Comparison of ENCODE assay signal across 19 cellular contexts in the genomic region with DNA sequence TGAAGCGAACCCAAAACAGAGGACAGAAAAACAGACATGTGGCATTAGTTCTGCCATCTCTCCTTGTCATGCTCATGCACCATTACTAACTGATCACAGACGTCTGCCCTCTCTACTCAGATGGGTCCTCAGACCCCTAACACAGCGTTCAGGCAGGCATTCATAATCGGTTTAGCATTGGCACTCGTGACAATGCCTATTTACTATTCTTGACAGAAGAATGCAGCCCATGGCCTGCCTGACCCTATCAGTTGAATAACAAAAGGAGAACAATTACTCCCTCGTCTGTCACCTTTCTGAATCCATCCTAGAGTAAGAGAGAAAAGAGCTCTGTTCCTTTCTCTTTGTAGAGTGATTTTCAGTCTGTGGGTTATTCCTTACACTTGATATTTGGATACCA.
DNase-seq lines count a peak whose midpoint lies in the region; ATAC-seq and TF ChIP-seq lines count a peak whose summit lies in the region.
"Had no signal": no experiment of that assay in that cellular context is flagged by ENCODE, and none has a peak within 500 bp of the region (broad histone marks: within the 10 kb centered on the region; RNA-seq: fewer than 3 reads in every experiment).

No MANE protein-coding gene starts in this region.

- H3K27me3 ChIP-seq in BLaER1 (no peaks in the 10 kb centered on the region), H9 (ENCODE audit: insufficient read depth, low read length) (no peaks in the 10 kb centered on the region), neural cell (ENCODE audit: insufficient read depth, low read depth, low read length) (no peaks in the 10 kb centered on the region), aorta (ENCODE audit: control insufficient read depth in 1 of 2, insufficient read depth in 2 of 2, low read length in 1 of 2) (no peaks in the 10 kb centered on the region)

- no peaks in the 10 kb centered on the region for H3K23me2 ChIP-seq in H9 (ENCODE audit: insufficient read length, low read depth, low read length, poor library complexity, severe bottlenecking)

- no peak overlapping the region for H2AK5ac ChIP-seq in H9 (ENCODE audit: insufficient read length, low read length)

- H3K23ac ChIP-seq in H9 (ENCODE audit: insufficient read length, low read depth, low read length), result no peak overlapping the region

- H3K9me3 Mint-ChIP-seq in H9, result no peaks in the 10 kb centered on the region
- H3K9me3 Mint-ChIP-seq in brain, result peaks cover 0 to 4% (median 0%) of the 10 kb centered on the region in 5 experiments

- H3K27ac Mint-ChIP-seq in H9, result no peak overlapping the region; a peak in 1 of 7 replicates
- peak overlapping the region in 4 of 5 experiments; percentile 52 to 89 (median 80) for H3K27ac Mint-ChIP-seq in brain
- H3K27ac Mint-ChIP-seq: CD14-positive monocyte had no signal

- H3K4me1 ChIP-seq in BLaER1, result peaks cover 46% of the 10 kb centered on the region
- H3K4me1 ChIP-seq in H9 (ENCODE audit: insufficient read depth, low read length), result peaks cover 8% of the 10 kb centered on the region; the same call in 1 of the 2 replicates
- H3K4me1 ChIP-seq in aorta (ENCODE audit: control insufficient read depth in 1 of 2, insufficient read depth in 2 of 2, low read length in 2 of 2), result peaks cover 0 to 3% of the 10 kb centered on the region in 2 donors
- H3K4me1 ChIP-seq: Caco-2 had no signal

- H3K4me1 Mint-ChIP-seq in H9 (peaks cover 36 to 43% of the 10 kb centered on the region in 2 experiments), brain (peaks cover 43% of the 10 kb centered on the region)
- H3K4me1 Mint-ChIP-seq: CD14-positive monocyte had no signal

- no peak overlapping the region for H3T11ph ChIP-seq in H9 (ENCODE audit: low read length)

- H2BK120ac ChIP-seq in H9 (ENCODE audit: low read depth, low read length, poor library complexity, severe bottlenecking), result no peak overlapping the region

- no peak for TF ChIP-seq RAD21 in neural cell (conservative IDR thresholded peaks at IDR 0.05)

- peak overlapping the region; percentile 81 for H3K27ac ChIP-seq in BLaER1
- no peak overlapping the region for H3K27ac ChIP-seq in H9 (ENCODE audit: insufficient read length, low read depth, low read length)
- no peak overlapping the region for H3K27ac ChIP-seq in neural cell (ENCODE audit: low read length)
- no peak overlapping the region for H3K27ac ChIP-seq in aorta (ENCODE audit: low read depth in 1 of 2, low read length in 2 of 2)

- no peaks in the 10 kb centered on the region for H3K79me1 ChIP-seq in H9 (ENCODE audit: insufficient read depth, low read depth, low read length, poor library complexity, severe bottlenecking)

- H3K9me3 ChIP-seq in BLaER1 (no peaks in the 10 kb centered on the region), H9 (ENCODE audit: control insufficient read depth, low read depth, low read length) (no peaks in the 10 kb centered on the region), neural cell (ENCODE audit: low read length) (no peaks in the 10 kb centered on the region), aorta (ENCODE audit: control insufficient read depth, low read length) (no peaks in the 10 kb centered on the region)
- H3K9me3 ChIP-seq: Caco-2 had no signal

- no peak for ATAC-seq in aorta (ENCODE audit: low FRiP score)
- ATAC-seq: Panc1, SK-N-SH treated with all-trans-retinoic acid at 6 μM for 48 hours had no signal

- WGBS in H9 (ENCODE audit: extremely low coverage, insufficient read length, low lambda C conversion rate), result no CpG with 5 or more reads among the region's 6 CpGs
- 93% methylated on average over 6 of the region's 6 CpGs for WGBS in aorta, 2 donors

- H2BK20ac ChIP-seq in H9 (ENCODE audit: low read depth, low read length, poor library complexity, severe bottlenecking), result no peak overlapping the region

- no peak overlapping the region for H4K5ac ChIP-seq in H9 (ENCODE audit: insufficient read length, low read depth, low read length)

- H3K9me2 ChIP-seq in neural cell (ENCODE audit: insufficient read depth, low read length), result no peaks in the 10 kb centered on the region

- no peaks in the 10 kb centered on the region for H3K79me2 ChIP-seq in H9 (ENCODE audit: insufficient read depth, low read length)
- H3K79me2 ChIP-seq in neural cell (replicated peaks; ENCODE audit: insufficient read depth, low read length), result no peaks in the 10 kb centered on the region

- DNase-seq in H9 (peak; percentile 32), SIG-M5 treated with dmso at 0.1 percent for 504 hours (lab: John Stamatoyannopoulos, UW; ENCODE audit: unreplicated experiment) (no peak), aorta (no peak), MV-4-11 (lab: John Stamatoyannopoulos, UW) (no peak)
- DNase-seq in NK-92 treated with Interleukin-12 subunit alpha and Interleukin-12 subunit beta, amount 100 ng/mL, for 24 hours (lab: John Stamatoyannopoulos, UW), result no peak
- DNase-seq: Caco-2, Karpas-422, MM.1S, NCI-H1417, NCI-H2029 treated with DMSO at 0.1 percent for 48 hours, NCI-H345, NCI-H526 treated with DMSO at 0.1 percent for 48 hours, Right ventricle myocardium superior had no signal

- no peak overlapping the region for H3K56ac ChIP-seq in H9 (ENCODE audit: insufficient read length, low read depth, low read length)

- H3K36me3 ChIP-seq in BLaER1 (no peaks in the 10 kb centered on the region), neural cell (ENCODE audit: insufficient read depth, low read length) (no peaks in the 10 kb centered on the region), aorta (ENCODE audit: control insufficient read depth in 1 of 2, insufficient read depth in 2 of 2, low read length in 1 of 2) (no peaks in the 10 kb centered on the region)

- H3K27me3 Mint-ChIP-seq in H9 (ENCODE audit: low read depth), result peaks cover 3% of the 10 kb centered on the region; the same call in 1 of the 2 replicates
- peaks cover 5% of the 10 kb centered on the region for H3K27me3 Mint-ChIP-seq in brain

- no peak overlapping the region for H4K8ac ChIP-seq in H9 (replicated peaks; ENCODE audit: insufficient read length, low read depth, low read length)

- H2BK12ac ChIP-seq in H9 (ENCODE audit: insufficient read length, low read depth, low read length), result no peak overlapping the region

- no peak overlapping the region for H2BK5ac ChIP-seq in H9 (ENCODE audit: insufficient read length, low read length)

- no peak overlapping the region for H3K4ac ChIP-seq in H9 (ENCODE audit: low read depth, low read length)

- H3K4me2 ChIP-seq in BLaER1 (peak overlapping the region; percentile 75), H9 (ENCODE audit: insufficient read depth, insufficient read length, low read length) (no peak overlapping the region), neural cell (ENCODE audit: low read length) (no peak overlapping the region)

- H3K4me3 Mint-ChIP-seq in H9, result no peak overlapping the region
- peak overlapping the region in 1 of 5 experiments; percentile 31 for H3K4me3 Mint-ChIP-seq in brain
- H3K4me3 Mint-ChIP-seq: CD14-positive monocyte had no signal

- TF ChIP-seq CTCF in H9 (conservative IDR thresholded peaks at IDR 0.05) (no peak), brain (conservative IDR thresholded peaks at IDR 0.05) (no peak), neural cell (IDR thresholded peaks at IDR 0.05; ENCODE audit: poor library complexity, severe bottlenecking) (no peak)

- H4K20me1 ChIP-seq in BLaER1, result no peaks in the 10 kb centered on the region
- H4K20me1 ChIP-seq in H9 (ENCODE audit: control insufficient read depth, insufficient read depth, insufficient read length), result no peaks in the 10 kb centered on the region
- H4K20me1 ChIP-seq in neural cell (ENCODE audit: insufficient read depth), result no peaks in the 10 kb centered on the region

- H3K9ac ChIP-seq in BLaER1, result no peak overlapping the region
- H3K9ac ChIP-seq in H9 (ENCODE audit: extremely low read depth, insufficient read length, low read length), result no peak overlapping the region
- no peak overlapping the region for H3K9ac ChIP-seq in neural cell (ENCODE audit: low read length)

- no peak overlapping the region for H3K18ac ChIP-seq in H9 (ENCODE audit: insufficient read length, low read depth, low read length)

- H2AFZ ChIP-seq in H9 (ENCODE audit: low read length) (no peak overlapping the region), neural cell (ENCODE audit: low read depth, low read length) (no peak overlapping the region)

- peak; percentile 33 for TF ChIP-seq EP300 in neural cell (conservative IDR thresholded peaks at IDR 0.05; ENCODE audit: poor library complexity, severe bottlenecking)

- H3K14ac ChIP-seq in H9 (ENCODE audit: insufficient read depth, low read length), result no peak overlapping the region

- H3K4me3 ChIP-seq in BLaER1, result 0 out of 2 replicates have a peak overlapping the region, but pooled peaks have one; percentile 46
- H3K4me3 ChIP-seq in neural cell (ENCODE audit: low read length), result no peak overlapping the region
- H3K4me3 ChIP-seq in aorta (ENCODE audit: low read length in 2 of 2), result no peak overlapping the region

- H4K91ac ChIP-seq in H9 (ENCODE audit: insufficient read length, low read depth, low read length), result no peak overlapping the region

- intact Hi-C loops in aorta (cut with DNase I), result no loop called here

- H3F3A ChIP-seq in neural cell (ENCODE audit: insufficient read depth, low read length, poor library complexity, severe bottlenecking), result no peaks in the 10 kb centered on the region

- H3K36me3 Mint-ChIP-seq in H9 (ENCODE audit: insufficient read depth in 1 of 3, low read depth in 3 of 3) (no peaks in the 10 kb centered on the region), brain (no peaks in the 10 kb centered on the region)
- H3K36me3 Mint-ChIP-seq: CD14-positive monocyte had no signal

- H2BK15ac ChIP-seq in H9 (ENCODE audit: low read depth, low read length), result no peak overlapping the region

TF ChIP-seq in neural cell, 6 proteins besides CTCF, POLR2A, EP300 and RAD21 (continues in another document):
- no peak for TF ChIP-seq EZH2 (IDR thresholded peaks at IDR 0.05; ENCODE audit: borderline replicate concordance, insufficient read depth, low read length, poor library complexity, severe bottlenecking)
- no peak for TF ChIP-seq SMC3 (conservative IDR thresholded peaks at IDR 0.05; ENCODE audit: poor library complexity)

Comparison
In these comparisons a context has a peak if more than half of its experiments do, and no peak if none do; other contexts are left out.
1. H3K27ac Mint-ChIP-seq: peak in brain (4 of 5); none in H9 (0 of 3).